Comparison of ENCODE assay signal across 38 cellular contexts in the genomic region with DNA sequence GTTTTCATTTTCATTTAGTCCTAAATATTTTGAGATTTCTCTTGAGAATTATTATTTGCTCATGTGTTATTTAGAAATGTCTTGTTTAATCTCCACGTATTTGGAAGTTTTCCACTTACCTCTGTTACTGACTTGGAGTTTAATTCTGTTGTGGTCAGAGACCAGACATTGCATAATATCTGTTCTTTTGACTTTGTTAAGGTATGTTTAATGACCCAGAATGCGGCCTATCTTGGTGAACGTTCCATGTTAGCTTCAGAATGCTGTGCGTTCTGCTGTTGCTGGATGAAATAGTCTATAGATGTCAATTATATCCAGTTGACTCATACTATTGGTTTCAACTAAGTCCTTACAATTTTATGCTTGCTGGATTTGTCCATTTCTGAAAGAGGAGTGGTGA.
"Had no signal": no experiment of that assay in that cellular context is flagged by ENCODE, and none has a peak within 500 bp of the region (broad histone marks: within the 10 kb centered on the region; RNA-seq: fewer than 3 reads in every experiment).

No MANE protein-coding gene starts in this region.

- H3K36me3 Mint-ChIP-seq: activated CD4-positive, alpha-beta memory T cell treated with anti-CD3 and anti-CD28 coated beads for 36 hours; activated naive CD4-positive, alpha-beta T cell treated with anti-CD3 and anti-CD28 coated beads, Interleukin-2, amount 50 U/mL, for 72 hours; activated naive CD8-positive, alpha-beta T cell treated with anti-CD3 and anti-CD28 coated beads for 36 hours; brain had no signal

- FAIRE-seq: bronchial epithelial cell, TTC549 had no signal

- H3K27ac Mint-ChIP-seq: activated B cell treated with CpG ODN at 0.5 μM for 24 hours; activated CD4-positive, alpha-beta memory T cell treated with anti-CD3 and anti-CD28 coated beads for 36 hours; activated CD4-positive, alpha-beta T cell treated with anti-CD3 and anti-CD28 coated beads, Interleukin-2, amount 10 ng/mL, durations not matched to agents 24 days and 14 days; activated CD8-positive, alpha-beta T cell treated with anti-CD3 and anti-CD28 coated beads for 36 hours; activated naive CD4-positive, alpha-beta T cell treated with anti-CD3 and anti-CD28 coated beads for 36 hours; activated naive CD4-positive, alpha-beta T cell treated with anti-CD3 and anti-CD28 coated beads, Interleukin-2, amount 50 U/mL, for 72 hours; activated naive CD8-positive, alpha-beta T cell treated with anti-CD3 and anti-CD28 coated beads for 36 hours; activated T-cell treated with anti-CD3 and anti-CD28 coated beads, Interleukin-2, amount 50 U/mL, for 72 hours; activated T-helper 1 cell treated with anti-CD3 and anti-CD28 coated beads, Interleukin-12 subunit alpha, Interleukin-12 subunit beta, Interleukin-2, Interleukin-4 antibody, amounts not matched to agents 30 ng/mL and 10 ng/mL and 1 ng/mL, durations not matched to agents 14 hours and 24 hours and 36 hours; activated T-helper 17 cell treated with anti-CD3 and anti-CD28 coated beads, Interleukin-2, amount 50 U/mL, for 72 hours; brain; T-helper 1 cell treated with Interleukin-12 subunit alpha and Interleukin-12 subunit beta and Interleukin-4 antibody, amounts not matched to agents 30 μg/mL and 1 μg/mL, for 36 hours; T-helper 2 cell treated with Interferon-gamma antibody and Interleukin-4, amounts not matched to agents 5 μg/mL and 100 μg/mL, for 36 hours had no signal

- H3K4me1 Mint-ChIP-seq: activated B cell treated with CpG ODN at 0.5 μM for 24 hours; activated CD4-positive, alpha-beta T cell treated with anti-CD3 and anti-CD28 coated beads, Interleukin-2, amount 10 ng/mL, durations not matched to agents 24 days and 14 days; activated naive CD8-positive, alpha-beta T cell treated with anti-CD3 and anti-CD28 coated beads for 36 hours; activated T-helper 17 cell treated with anti-CD3 and anti-CD28 coated beads, Interleukin-2, amount 50 U/mL, for 72 hours; brain; central memory CD8-positive, alpha-beta T cell had no signal

- H3K27me3 Mint-ChIP-seq: activated B cell treated with CpG ODN at 0.5 μM for 24 hours; activated CD4-positive, alpha-beta memory T cell treated with anti-CD3 and anti-CD28 coated beads for 36 hours; activated CD4-positive, alpha-beta T cell treated with anti-CD3 and anti-CD28 coated beads, Interleukin-2, amount 10 ng/mL, durations not matched to agents 24 days and 14 days; activated CD8-positive, alpha-beta T cell treated with anti-CD3 and anti-CD28 coated beads for 36 hours; activated naive CD8-positive, alpha-beta T cell treated with anti-CD3 and anti-CD28 coated beads for 36 hours; activated T-helper 17 cell treated with anti-CD3 and anti-CD28 coated beads, Interleukin-2, amount 50 U/mL, for 72 hours; brain; central memory CD8-positive, alpha-beta T cell had no signal

- H3K27ac ChIP-seq: adrenal gland, cardiac muscle cell, VCaP had no signal

- DNase-seq: activated B cell treated with CpG ODN at 0.5 μM for 24 hours; activated CD4-positive, alpha-beta memory T cell treated with anti-CD3 and anti-CD28 coated beads for 36 hours; activated CD4-positive, alpha-beta T cell treated with anti-CD3 and anti-CD28 coated beads for 4 hours; activated CD4-positive, alpha-beta T cell treated with anti-CD3 and anti-CD28 coated beads, Interleukin-2, amount 10 ng/mL, durations not matched to agents 24 days and 14 days; activated CD4-positive, alpha-beta T cell treated with anti-CD3 and anti-CD28 coated beads, Interleukin-2, amount 50 U/mL, for 1 hour; activated CD4-positive, alpha-beta T cell treated with anti-CD3 and anti-CD28 coated beads, Interleukin-2, amount 50 U/mL, for 4 hours; activated CD4-positive, CD25-positive, alpha-beta regulatory T cell treated with anti-CD3 and anti-CD28 coated beads, Interleukin-2, amount 50 U/mL, for 72 hours; activated CD8-positive, alpha-beta memory T cell treated with anti-CD3 and anti-CD28 coated beads, Interleukin-2, amount 50 U/mL, for 4 hours; activated CD8-positive, alpha-beta T cell treated with anti-CD3 and anti-CD28 coated beads for 36 hours; activated effector memory CD4-positive, alpha-beta T cell treated with anti-CD3 and anti-CD28 coated beads, Interleukin-2, amount 50 U/mL, for 16 hours; activated gamma-delta T cell treated with Interleukin-2 at 50 U/mL for 16 hours; activated naive CD4-positive, alpha-beta T cell; activated naive CD4-positive, alpha-beta T cell treated with anti-CD3 and anti-CD28 coated beads for 36 hours; activated naive CD4-positive, alpha-beta T cell treated with anti-CD3 and anti-CD28 coated beads, Interleukin-2, amount 50 U/mL, for 16 hours; activated naive CD8-positive, alpha-beta T cell treated with anti-CD3 and anti-CD28 coated beads for 36 hours; activated T-cell treated with anti-CD3 and anti-CD28 coated beads for 4 hours; activated T-cell treated with anti-CD3 and anti-CD28 coated beads, Interleukin-2, amount 50 U/mL, for 1 hour; activated T-cell treated with anti-CD3 and anti-CD28 coated beads, Interleukin-2, amount 50 U/mL, for 4 hours; activated T-cell treated with anti-CD3 and anti-CD28 coated beads, Interleukin-2, amount 50 U/mL, for 72 hours; adrenal gland; amniotic stem cell; aorta; caudate nucleus; cerebellar nuclear complex; T-helper 1 cell; T-helper 2 cell; T-helper 9 cell had no signal

- H3K4me1 ChIP-seq: adrenal gland had no signal

- H3K36me3 ChIP-seq: adrenal gland, cardiac muscle cell had no signal

- H3K9me3 ChIP-seq: adrenal gland had no signal

- H3K4me3 ChIP-seq: adrenal gland, cardiac muscle cell had no signal

- ATAC-seq: activated CD8-positive, alpha-beta T cell treated with anti-CD3 and anti-CD28 coated beads for 36 hours; activated naive CD4-positive, alpha-beta T cell treated with anti-CD3 and anti-CD28 coated beads, Interleukin-2, amount 50 U/mL, for 72 hours; activated T-cell treated with anti-CD3 and anti-CD28 coated beads, Interleukin-2, amount 50 U/mL, for 4 hours; activated T-cell treated with anti-CD3 and anti-CD28 coated beads, Interleukin-2, amount 50 U/mL, for 72 hours; activated T-helper 17 cell treated with anti-CD3 and anti-CD28 coated beads, Interleukin-2, amount 50 U/mL, for 72 hours had no signal

- H3K4me3 Mint-ChIP-seq: activated B cell treated with CpG ODN at 0.5 μM for 24 hours; activated CD4-positive, alpha-beta memory T cell treated with anti-CD3 and anti-CD28 coated beads for 36 hours; activated CD4-positive, alpha-beta T cell treated with anti-CD3 and anti-CD28 coated beads, Interleukin-2, amount 10 ng/mL, durations not matched to agents 24 days and 14 days; activated CD8-positive, alpha-beta T cell treated with anti-CD3 and anti-CD28 coated beads for 36 hours; activated naive CD4-positive, alpha-beta T cell treated with anti-CD3 and anti-CD28 coated beads for 36 hours; activated naive CD8-positive, alpha-beta T cell treated with anti-CD3 and anti-CD28 coated beads for 36 hours; activated T-cell treated with anti-CD3 and anti-CD28 coated beads, Interleukin-2, amount 50 U/mL, for 4 hours; activated T-cell treated with anti-CD3 and anti-CD28 coated beads, Interleukin-2, amount 50 U/mL, for 72 hours; activated T-helper 1 cell treated with anti-CD3 and anti-CD28 coated beads, Interleukin-12 subunit alpha, Interleukin-12 subunit beta, Interleukin-2, Interleukin-4 antibody, amounts not matched to agents 30 ng/mL and 10 ng/mL and 1 ng/mL, durations not matched to agents 14 hours and 24 hours and 36 hours; activated T-helper 17 cell treated with anti-CD3 and anti-CD28 coated beads, Interleukin-2, amount 50 U/mL, for 72 hours; brain; central memory CD8-positive, alpha-beta T cell; T-helper 1 cell treated with Interleukin-12 subunit alpha and Interleukin-12 subunit beta and Interleukin-4 antibody, amounts not matched to agents 30 μg/mL and 1 μg/mL, for 36 hours; T-helper 2 cell treated with Interferon-gamma antibody and Interleukin-4, amounts not matched to agents 5 μg/mL and 100 μg/mL, for 36 hours had no signal

- H3K9me3 Mint-ChIP-seq: activated naive CD4-positive, alpha-beta T cell treated with anti-CD3 and anti-CD28 coated beads for 36 hours had no signal

- H3K27me3 ChIP-seq: adrenal gland, cardiac muscle cell had no signal
